Comparison of ENCODE assay signal across 12 cellular contexts in the genomic region with DNA sequence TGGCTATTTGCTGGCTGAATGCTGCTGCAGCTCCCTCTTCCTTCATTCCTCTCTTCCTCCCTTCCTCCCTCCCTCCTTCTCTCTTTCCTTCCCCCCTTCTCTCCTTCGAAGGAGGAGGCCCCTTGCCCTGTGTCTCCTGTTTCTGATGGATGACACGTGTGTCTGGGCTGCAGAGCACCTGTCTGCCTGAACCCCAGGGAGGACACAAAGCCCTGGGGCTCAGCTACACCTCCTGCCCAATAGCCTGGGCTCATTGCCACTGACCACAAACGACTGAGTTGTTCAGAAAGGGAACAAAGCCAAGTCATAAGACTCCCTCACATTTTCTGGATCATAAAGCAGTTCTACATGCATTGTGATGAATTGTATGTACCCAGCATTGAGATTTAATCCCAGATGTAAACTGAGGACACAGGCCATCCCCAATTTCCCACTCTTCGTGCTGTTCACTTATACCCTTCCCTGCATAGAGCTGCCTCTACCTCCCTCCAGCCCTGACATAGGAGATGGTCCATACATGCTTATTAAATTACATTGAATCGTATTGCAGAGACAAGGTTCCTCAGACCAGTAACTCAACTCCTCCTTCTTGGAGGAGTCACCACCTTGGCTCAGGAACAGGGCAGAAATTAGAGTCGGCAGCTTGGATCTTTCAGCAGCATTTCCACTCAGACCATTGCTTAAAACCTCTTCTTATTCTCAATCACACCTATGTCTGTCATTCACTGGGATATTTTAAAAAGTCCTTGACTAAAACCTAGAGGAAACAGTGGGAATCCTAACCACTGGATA. TPM values are rescaled to one million over a fixed set of nuclear protein-coding genes. Genes with fewer than 3 reads are reported as not detected.
DNase-seq lines count a peak whose midpoint lies in the region; ATAC-seq and TF ChIP-seq lines count a peak whose summit lies in the region.
"Had no signal": no experiment of that assay in that cellular context is flagged by ENCODE, and none has a peak within 500 bp of the region (broad histone marks: within the 10 kb centered on the region; RNA-seq: fewer than 3 reads in every experiment).

No MANE protein-coding gene starts in this region.

- no peaks in the 10 kb centered on the region for H3K27me3 ChIP-seq in mammary epithelial cell (ENCODE audit: insufficient read depth, low read length)
- H3K27me3 ChIP-seq in left lung, result peaks cover 0 to 11% of the 10 kb centered on the region in 2 donors
- no peaks in the 10 kb centered on the region for H3K27me3 ChIP-seq in Karpas-422 (ENCODE audit: low read length)
- H3K27me3 ChIP-seq in CD4-positive, alpha-beta T cell (ENCODE audit: control insufficient read depth, insufficient read depth, low read length), result no peaks in the 10 kb centered on the region
- no peaks in the 10 kb centered on the region for H3K27me3 ChIP-seq in smooth muscle cell (ENCODE audit: low read depth)
- H3K27me3 ChIP-seq: gastroesophageal sphincter had no signal

- no peaks in the 10 kb centered on the region for H3K4me1 Mint-ChIP-seq in CD4-positive, alpha-beta T cell (ENCODE audit: low read depth)
- H3K4me1 Mint-ChIP-seq: activated naive CD4-positive, alpha-beta T cell treated with anti-CD3 and anti-CD28 coated beads, Interleukin-2, amount 10 ng/mL, durations not matched to agents 7 days and 5 days had no signal

- intact Hi-C loops in mammary epithelial cell (cut with micrococcal nuclease), result no loop called here
- intact Hi-C loops in left lung (cut with DNase I), result no loop called here
- intact Hi-C loops in CD4-positive, alpha-beta T cell (cut with DNase I, micrococcal nuclease), result no loop called here

- H3K79me2 ChIP-seq in mammary epithelial cell (ENCODE audit: insufficient read depth, low read length) (no peaks in the 10 kb centered on the region), Karpas-422 (ENCODE audit: low read length) (no peaks in the 10 kb centered on the region), smooth muscle cell (ENCODE audit: low read depth) (no peaks in the 10 kb centered on the region)

- H3K9me3 ChIP-seq in mammary epithelial cell (replicated peaks; ENCODE audit: insufficient read depth, low read length), result no peaks in the 10 kb centered on the region
- H3K9me3 ChIP-seq in left lung, result no peaks in the 10 kb centered on the region
- H3K9me3 ChIP-seq in Karpas-422 (ENCODE audit: low read length), result no peaks in the 10 kb centered on the region
- no peaks in the 10 kb centered on the region for H3K9me3 ChIP-seq in CD4-positive, alpha-beta T cell (ENCODE audit: control insufficient read depth, low read length)
- H3K9me3 ChIP-seq in smooth muscle cell (replicated peaks; ENCODE audit: low read depth), result no peaks in the 10 kb centered on the region
- H3K9me3 ChIP-seq: gastroesophageal sphincter had no signal

- no peak overlapping the region for H3K4me3 ChIP-seq in mammary epithelial cell (replicated peaks in 1 of 3; ENCODE audit: insufficient read depth in 1 of 3, low read depth in 2 of 3, low read length in 3 of 3)
- no peak overlapping the region for H3K4me3 ChIP-seq in left lung
- no peak overlapping the region for H3K4me3 ChIP-seq in Karpas-422 (ENCODE audit: low read length)
- no peak overlapping the region for H3K4me3 ChIP-seq in smooth muscle cell
- H3K4me3 ChIP-seq: gastroesophageal sphincter had no signal

- H4K20me1 ChIP-seq in mammary epithelial cell (ENCODE audit: insufficient read depth, low read length) (no peaks in the 10 kb centered on the region), Karpas-422 (ENCODE audit: insufficient read depth, low read depth, low read length) (no peaks in the 10 kb centered on the region), smooth muscle cell (ENCODE audit: low read depth) (no peaks in the 10 kb centered on the region)

- POLR2A ChIA-PET in CD4-positive, alpha-beta T cell (lab: Charles Lee), result no interaction called here

- WGBS in mammary epithelial cell (ENCODE audit: low coverage, missing lambda C conversion rate), result 18% methylated on average over 6 of the region's 6 CpGs
- WGBS in smooth muscle cell (ENCODE audit: low lambda C conversion rate), result 72% methylated on average over 6 of the region's 6 CpGs

- H3K27ac Mint-ChIP-seq in CD4-positive, alpha-beta T cell, result no peak overlapping the region
- H3K27ac Mint-ChIP-seq: activated naive CD4-positive, alpha-beta T cell treated with anti-CD3 and anti-CD28 coated beads, Interleukin-2, amount 10 ng/mL, durations not matched to agents 7 days and 5 days had no signal

- H3F3A ChIP-seq in smooth muscle cell (ENCODE audit: low read depth), result no peaks in the 10 kb centered on the region

- CTCF ChIA-PET in mammary epithelial cell (lab: Charles Lee; ENCODE audit: low non-redundant PET), result no interaction called here
- CTCF ChIA-PET in CD4-positive, alpha-beta T cell (lab: Charles Lee), result no interaction called here

- H3K4me1 ChIP-seq in mammary epithelial cell (ENCODE audit: insufficient read depth, low read length), result peaks cover 10% of the 10 kb centered on the region
- no peaks in the 10 kb centered on the region for H3K4me1 ChIP-seq in left lung
- no peaks in the 10 kb centered on the region for H3K4me1 ChIP-seq in Karpas-422 (ENCODE audit: low read length)
- no peaks in the 10 kb centered on the region for H3K4me1 ChIP-seq in smooth muscle cell (ENCODE audit: low read depth)
- H3K4me1 ChIP-seq: gastroesophageal sphincter had no signal

- peaks cover 35% of the 10 kb centered on the region for H3K27me3 Mint-ChIP-seq in CD4-positive, alpha-beta T cell

- H3K27ac ChIP-seq in mammary epithelial cell (ENCODE audit: insufficient read depth, low read depth, low read length) (no peak overlapping the region), left lung (no peak overlapping the region), Karpas-422 (ENCODE audit: low read length) (no peak overlapping the region), smooth muscle cell (ENCODE audit: low read depth) (no peak overlapping the region)
- no peak overlapping the region for H3K27ac ChIP-seq in CD4-positive, alpha-beta T cell (ENCODE audit: low read depth, low read length)
- H3K27ac ChIP-seq: gastroesophageal sphincter had no signal

- in situ Hi-C loops in mammary epithelial cell (cut with MboI; ENCODE audit: low sequenced_read_pairs in 2 of 2), result no loop called here

- ATAC-seq in left lung (peak; percentile 86), HG02610 (IDR thresholded peaks at IDR 0.05; ENCODE audit: unreplicated experiment) (no peak)
- no peak for ATAC-seq in CD4-positive, alpha-beta T cell (ENCODE audit: poor library complexity)
- ATAC-seq: gastroesophageal sphincter had no signal

- BruUV-seq in mammary epithelial cell (replicated peaks; lab: Mats Ljungman, UMichigan), result no TSS peak

- no peaks in the 10 kb centered on the region for H3K36me3 ChIP-seq in mammary epithelial cell (ENCODE audit: insufficient read depth, low read length)
- H3K36me3 ChIP-seq in left lung, result no peaks in the 10 kb centered on the region
- no peaks in the 10 kb centered on the region for H3K36me3 ChIP-seq in Karpas-422 (ENCODE audit: insufficient read depth, low read length)
- H3K36me3 ChIP-seq in smooth muscle cell (ENCODE audit: low read depth), result no peaks in the 10 kb centered on the region
- H3K36me3 ChIP-seq: gastroesophageal sphincter had no signal

- no peaks in the 10 kb centered on the region for H3K36me3 Mint-ChIP-seq in CD4-positive, alpha-beta T cell (ENCODE audit: low read depth)
- H3K36me3 Mint-ChIP-seq: activated naive CD4-positive, alpha-beta T cell treated with anti-CD3 and anti-CD28 coated beads, Interleukin-2, amount 10 ng/mL, durations not matched to agents 7 days and 5 days had no signal

- DNase-seq in Daoy (ENCODE audit: low read depth), result peak; percentile 74
- DNase-seq in MV-4-11 (lab: John Stamatoyannopoulos, UW), result peak; percentile 38
- DNase-seq in mammary epithelial cell, result peak; percentile 84
- DNase-seq in left lung, result peak in 1 of 2 donors; percentile 55
- no peak for DNase-seq in Karpas-422
- DNase-seq in CD4-positive, alpha-beta T cell, result no peak
- DNase-seq in smooth muscle cell (lab: John Stamatoyannopoulos, UW; ENCODE audit: unreplicated experiment), result no peak
- DNase-seq: activated naive CD4-positive, alpha-beta T cell treated with anti-CD3 and anti-CD28 coated beads, Interleukin-2, amount 10 ng/mL, durations not matched to agents 7 days and 5 days; NCI-H2081 treated with DMSO at 0.1 percent for 48 hours; occipital lobe had no signal

- no peaks in the 10 kb centered on the region for H3K9me3 Mint-ChIP-seq in CD4-positive, alpha-beta T cell
- H3K9me3 Mint-ChIP-seq: activated naive CD4-positive, alpha-beta T cell treated with anti-CD3 and anti-CD28 coated beads, Interleukin-2, amount 10 ng/mL, durations not matched to agents 7 days and 5 days had no signal

- TF ChIP-seq CTCF in mammary epithelial cell (conservative IDR thresholded peaks at IDR 0.05 in 1 of 2, IDR thresholded peaks at IDR 0.05 in 1 of 2; ENCODE audit: extremely low read depth in 1 of 2, insufficient read depth in 1 of 2, low read depth in 1 of 2, low read length in 2 of 2), result no peak
- no peak for TF ChIP-seq CTCF in left lung (IDR thresholded peaks at IDR 0.05)
- TF ChIP-seq CTCF in CD4-positive, alpha-beta T cell (IDR thresholded peaks at IDR 0.05), result no peak
- no peak for TF ChIP-seq CTCF in smooth muscle cell (IDR thresholded peaks at IDR 0.05; ENCODE audit: borderline replicate concordance, insufficient read depth, poor library complexity, severe bottlenecking)

- H3K9ac ChIP-seq in mammary epithelial cell (ENCODE audit: insufficient read depth, low read length) (no peak overlapping the region), Karpas-422 (ENCODE audit: low read length) (no peak overlapping the region), smooth muscle cell (ENCODE audit: low read depth) (no peak overlapping the region)

- dilution Hi-C loops in mammary epithelial cell (cut with HindIII; ENCODE audit: low sequenced_read_pairs), result no loop called here

- H3K9me2 ChIP-seq in Karpas-422 (replicated peaks; ENCODE audit: insufficient read depth, low read length), result no peaks in the 10 kb centered on the region

- no peak overlapping the region for H3K4me3 Mint-ChIP-seq in CD4-positive, alpha-beta T cell
- H3K4me3 Mint-ChIP-seq: activated naive CD4-positive, alpha-beta T cell treated with anti-CD3 and anti-CD28 coated beads, Interleukin-2, amount 10 ng/mL, durations not matched to agents 7 days and 5 days had no signal

- H3K4me2 ChIP-seq in mammary epithelial cell (ENCODE audit: insufficient read depth, low read depth, low read length), result no peak overlapping the region
- H3K4me2 ChIP-seq in Karpas-422 (ENCODE audit: low read depth, low read length, poor library complexity, severe bottlenecking), result no peak overlapping the region
- H3K4me2 ChIP-seq in smooth muscle cell, result no peak overlapping the region

- no peak overlapping the region for H2AFZ ChIP-seq in mammary epithelial cell (ENCODE audit: low read depth, low read length)
- H2AFZ ChIP-seq in Karpas-422 (ENCODE audit: low read length), result no peak overlapping the region
- no peak overlapping the region for H2AFZ ChIP-seq in smooth muscle cell (ENCODE audit: low read depth)

RNA-seq across cellular contexts. Expression of a gene that starts 1.2 kb away (rescaled TPM):
- not detected in 2 replicates for total RNA-seq in Daoy (2014; rRNA removed; shearing (Covaris generic))
- total RNA-seq in mammary epithelial cell, result not detected
- not detected for polyA plus RNA-seq in mammary epithelial cell
- polyA minus RNA-seq in mammary epithelial cell, result not detected
- total RNA-seq in left lung, result under 1 TPM in 1 of 2 donors, not detected in 1; 0.42 TPM
- not detected in 2 replicates for total RNA-seq in Karpas-422 (2014; rRNA removed; shearing (Covaris generic); ENCODE audit: low replicate concordance)
- total RNA-seq in CD4-positive, alpha-beta T cell, result not detected
- not detected in 2 replicates for total RNA-seq in smooth muscle cell
- 0.37 TPM in 1 of 2 replicates, not detected in the other for polyA plus RNA-seq in smooth muscle cell

RNA-seq across cellular contexts. Expression of a gene that starts 40.1 kb away (rescaled TPM):
- 5.2 and 7.7 TPM in 2 replicates for total RNA-seq in Daoy (2014; rRNA removed; shearing (Covaris generic))
- total RNA-seq in mammary epithelial cell (1 to 10 TPM in 1 of 2 donors, under 1 TPM in 1; 0.17 to 3.4 TPM), left lung (1 to 10 TPM; 2.3 to 3.2 TPM), smooth muscle cell (1.1 and 1.6 TPM in 2 replicates)
- polyA plus RNA-seq in mammary epithelial cell (3.1 TPM), smooth muscle cell (1.5 and 2.0 TPM in 2 replicates)
- not detected for polyA minus RNA-seq in mammary epithelial cell
- total RNA-seq in Karpas-422 (2014; rRNA removed; shearing (Covaris generic); ENCODE audit: low replicate concordance), result 4.1 and 8.4 TPM in 2 replicates
- not detected for total RNA-seq in CD4-positive, alpha-beta T cell

Comparison
In these comparisons a context has a peak if more than half of its experiments do, and no peak if none do; other contexts are left out.
1. DNase-seq: peak in Daoy (single experiment), MV-4-11 (single experiment) and mammary epithelial cell (single experiment); none in Karpas-422 (single experiment), CD4-positive, alpha-beta T cell (0 of 10) and smooth muscle cell (single experiment).